In the genomic region with DNA sequence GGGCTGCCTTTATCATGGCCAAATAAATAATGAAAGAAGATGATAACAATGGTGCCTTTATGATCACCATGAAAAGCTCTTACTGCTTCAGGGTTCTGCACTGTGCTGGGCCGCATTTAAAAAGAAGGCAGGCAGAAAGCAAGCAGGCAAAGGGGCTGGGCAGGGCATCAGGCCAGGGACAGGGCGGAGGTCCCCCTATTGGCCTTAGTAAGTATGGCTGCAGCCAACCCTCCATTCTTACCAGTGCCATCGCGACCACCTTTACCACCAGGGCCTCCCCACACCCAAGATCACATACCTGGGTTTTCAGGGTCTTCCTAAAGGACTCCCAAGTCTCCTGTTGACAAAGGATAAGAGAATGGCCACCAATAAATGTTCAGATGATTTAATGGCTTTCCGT, we compare ENCODE assay signal across 27 cellular contexts. TPM values are rescaled to one million over a fixed set of nuclear protein-coding genes. Genes with fewer than 3 reads are reported as not detected.
DNase-seq lines count a peak whose midpoint lies in the region; ATAC-seq, FAIRE-seq and TF ChIP-seq lines count a peak whose summit lies in the region.
"Had no signal": no experiment of that assay in that cellular context is flagged by ENCODE, and none has a peak within 500 bp of the region (broad histone marks: within the 10 kb centered on the region; RNA-seq: fewer than 3 reads in every experiment).

No MANE protein-coding gene starts in this region.

- POLR2A ChIA-PET in WTC11 (lab: Charles Lee) = no interaction called here

- peak; percentile 34 for DNase-seq in right atrium auricular region (ENCODE audit: low spot score)
- no peak for DNase-seq in left ventricle myocardium inferior
- DNase-seq in WTC11 (ENCODE audit: low spot score) = no peak
- peak; percentile 17 for DNase-seq in iPS-NIHi11 (ENCODE audit: low spot score)
- DNase-seq in frontal cortex (ENCODE audit: low spot score in 2 of 2) = no peak
- DNase-seq in Ammon's horn (ENCODE audit: low spot score) = no peak
- DNase-seq in activated T-helper 1 cell treated with anti-CD3 and anti-CD28 coated beads, Interleukin-12 subunit alpha, Interleukin-12 subunit beta, Interleukin-2, Interleukin-4 antibody, amounts not matched to agents 30 ng/mL and 10 ng/mL and 1 ng/mL, durations not matched to agents 14 hours and 24 hours and 36 hours (ENCODE audit: low spot score) = no peak
- DNase-seq: 8988T, C1 segment of cervical spinal cord, DND-41, H7, KBM-7, MM.1S, NCI-H1048, NCI-H1436 treated with DMSO at 0.1 percent for 48 hours, NCI-H1930, NCI-H69, SIG-M5, SK-N-SH had no signal

- H3K27ac ChIP-seq in right atrium auricular region (no peak overlapping the region), left ventricle myocardium inferior (replicated peaks) (no peak overlapping the region)
- H3K27ac ChIP-seq: HL-60, RWPE1 had no signal

- H3K27me3 ChIP-seq in right atrium auricular region (no peaks in the 10 kb centered on the region), left ventricle myocardium inferior (ENCODE audit: low read depth) (no peaks in the 10 kb centered on the region)

- peak; percentile 86 for ATAC-seq in WTC11
- no peak for ATAC-seq in GM19395 (IDR thresholded peaks at IDR 0.05; ENCODE audit: unreplicated experiment)
- ATAC-seq: CD8-positive, alpha-beta T cell; HepG2 had no signal

- H3K4me3 ChIP-seq in right atrium auricular region (no peak overlapping the region), left ventricle myocardium inferior (no peak overlapping the region)

- H3K4me1 ChIP-seq in right atrium auricular region (no peaks in the 10 kb centered on the region), left ventricle myocardium inferior (no peaks in the 10 kb centered on the region)

- no peaks in the 10 kb centered on the region for H3K36me3 ChIP-seq in right atrium auricular region
- no peaks in the 10 kb centered on the region for H3K36me3 ChIP-seq in left ventricle myocardium inferior

- H3K4me1 Mint-ChIP-seq in WTC11 = peaks cover 15% of the 10 kb centered on the region
- H3K4me1 Mint-ChIP-seq in activated T-helper 1 cell treated with anti-CD3 and anti-CD28 coated beads, Interleukin-12 subunit alpha, Interleukin-12 subunit beta, Interleukin-2, Interleukin-4 antibody, amounts not matched to agents 30 ng/mL and 10 ng/mL and 1 ng/mL, durations not matched to agents 14 hours and 24 hours and 36 hours (ENCODE audit: low read depth) = no peaks in the 10 kb centered on the region

- H3K4me3 Mint-ChIP-seq in WTC11 = no peak overlapping the region
- H3K4me3 Mint-ChIP-seq in activated T-helper 1 cell treated with anti-CD3 and anti-CD28 coated beads, Interleukin-12 subunit alpha, Interleukin-12 subunit beta, Interleukin-2, Interleukin-4 antibody, amounts not matched to agents 30 ng/mL and 10 ng/mL and 1 ng/mL, durations not matched to agents 14 hours and 24 hours and 36 hours = no peak overlapping the region
- H3K4me3 Mint-ChIP-seq: CD8-positive, alpha-beta T cell had no signal

- peaks cover 3% of the 10 kb centered on the region; the same call in 1 of the 2 replicates for H3K36me3 Mint-ChIP-seq in WTC11
- H3K36me3 Mint-ChIP-seq in activated T-helper 1 cell treated with anti-CD3 and anti-CD28 coated beads, Interleukin-12 subunit alpha, Interleukin-12 subunit beta, Interleukin-2, Interleukin-4 antibody, amounts not matched to agents 30 ng/mL and 10 ng/mL and 1 ng/mL, durations not matched to agents 14 hours and 24 hours and 36 hours (ENCODE audit: low read depth) = no peaks in the 10 kb centered on the region
- H3K36me3 Mint-ChIP-seq: CD8-positive, alpha-beta T cell had no signal

- no peak for FAIRE-seq in frontal cortex (lab: Jason Lieb, UNC)
- FAIRE-seq: HepG2 had no signal

- H3K27me3 Mint-ChIP-seq in WTC11 (ENCODE audit: low read depth) = no peaks in the 10 kb centered on the region
- H3K27me3 Mint-ChIP-seq in activated T-helper 1 cell treated with anti-CD3 and anti-CD28 coated beads, Interleukin-12 subunit alpha, Interleukin-12 subunit beta, Interleukin-2, Interleukin-4 antibody, amounts not matched to agents 30 ng/mL and 10 ng/mL and 1 ng/mL, durations not matched to agents 14 hours and 24 hours and 36 hours (ENCODE audit: insufficient read depth) = peaks cover 3% of the 10 kb centered on the region

- TF ChIP-seq CTCF in right atrium auricular region (IDR thresholded peaks at IDR 0.05) = no peak
- TF ChIP-seq CTCF in left ventricle myocardium inferior (IDR thresholded peaks at IDR 0.05; ENCODE audit: borderline replicate concordance) = no peak
- TF ChIP-seq CTCF in WTC11 (IDR thresholded peaks at IDR 0.05) = no peak

- CTCF ChIA-PET in WTC11 (lab: Charles Lee) = interaction anchor here (0.8 to 1.6 kb wide), 3 partner anchors 20 to 868 kb away, joined by 3 to 8 read pairs (median 4); no protein-coding TSS in a partner anchor

- H3K9me3 ChIP-seq in right atrium auricular region (peaks cover 0 to 5% of the 10 kb centered on the region in 2 donors), left ventricle myocardium inferior (replicated peaks) (no peaks in the 10 kb centered on the region)
- H3K9me3 ChIP-seq: SK-N-SH had no signal

- peaks cover 18% of the 10 kb centered on the region; the same call in 1 of the 2 replicates for H3K9me3 Mint-ChIP-seq in WTC11
- H3K9me3 Mint-ChIP-seq in activated T-helper 1 cell treated with anti-CD3 and anti-CD28 coated beads, Interleukin-12 subunit alpha, Interleukin-12 subunit beta, Interleukin-2, Interleukin-4 antibody, amounts not matched to agents 30 ng/mL and 10 ng/mL and 1 ng/mL, durations not matched to agents 14 hours and 24 hours and 36 hours = no peaks in the 10 kb centered on the region
- H3K9me3 Mint-ChIP-seq: CD8-positive, alpha-beta T cell had no signal

- intact Hi-C loops in left ventricle myocardium inferior (cut with micrococcal nuclease) = no loop called here
- intact Hi-C loops in activated T-helper 1 cell treated with anti-CD3 and anti-CD28 coated beads, Interleukin-12 subunit alpha, Interleukin-12 subunit beta, Interleukin-2, Interleukin-4 antibody, amounts not matched to agents 30 ng/mL and 10 ng/mL and 1 ng/mL, durations not matched to agents 14 hours and 24 hours and 36 hours (cut with micrococcal nuclease) = no loop called here

- H3K27ac Mint-ChIP-seq in WTC11 = no peak overlapping the region
- no peak overlapping the region for H3K27ac Mint-ChIP-seq in activated T-helper 1 cell treated with anti-CD3 and anti-CD28 coated beads, Interleukin-12 subunit alpha, Interleukin-12 subunit beta, Interleukin-2, Interleukin-4 antibody, amounts not matched to agents 30 ng/mL and 10 ng/mL and 1 ng/mL, durations not matched to agents 14 hours and 24 hours and 36 hours
- H3K27ac Mint-ChIP-seq: CD8-positive, alpha-beta T cell had no signal

TF ChIP-seq in WTC11, 78 proteins besides CTCF, POLR2A, EP300 and RAD21 (continues in another document):
- TF ChIP-seq, protein P1, sequence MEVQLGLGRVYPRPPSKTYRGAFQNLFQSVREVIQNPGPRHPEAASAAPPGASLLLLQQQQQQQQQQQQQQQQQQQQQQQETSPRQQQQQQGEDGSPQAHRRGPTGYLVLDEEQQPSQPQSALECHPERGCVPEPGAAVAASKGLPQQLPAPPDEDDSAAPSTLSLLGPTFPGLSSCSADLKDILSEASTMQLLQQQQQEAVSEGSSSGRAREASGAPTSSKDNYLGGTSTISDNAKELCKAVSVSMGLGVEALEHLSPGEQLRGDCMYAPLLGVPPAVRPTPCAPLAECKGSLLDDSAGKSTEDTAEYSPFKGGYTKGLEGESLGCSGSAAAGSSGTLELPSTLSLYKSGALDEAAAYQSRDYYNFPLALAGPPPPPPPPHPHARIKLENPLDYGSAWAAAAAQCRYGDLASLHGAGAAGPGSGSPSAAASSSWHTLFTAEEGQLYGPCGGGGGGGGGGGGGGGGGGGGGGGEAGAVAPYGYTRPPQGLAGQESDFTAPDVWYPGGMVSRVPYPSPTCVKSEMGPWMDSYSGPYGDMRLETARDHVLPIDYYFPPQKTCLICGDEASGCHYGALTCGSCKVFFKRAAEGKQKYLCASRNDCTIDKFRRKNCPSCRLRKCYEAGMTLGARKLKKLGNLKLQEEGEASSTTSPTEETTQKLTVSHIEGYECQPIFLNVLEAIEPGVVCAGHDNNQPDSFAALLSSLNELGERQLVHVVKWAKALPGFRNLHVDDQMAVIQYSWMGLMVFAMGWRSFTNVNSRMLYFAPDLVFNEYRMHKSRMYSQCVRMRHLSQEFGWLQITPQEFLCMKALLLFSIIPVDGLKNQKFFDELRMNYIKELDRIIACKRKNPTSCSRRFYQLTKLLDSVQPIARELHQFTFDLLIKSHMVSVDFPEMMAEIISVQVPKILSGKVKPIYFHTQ (CRISPR knock-in tag; IDR thresholded peaks at IDR 0.05) = no peak
- no peak for TF ChIP-seq IRF1 (CRISPR knock-in tag; IDR thresholded peaks at IDR 0.05)
- no peak for TF ChIP-seq GRHL2 (CRISPR knock-in tag; IDR thresholded peaks at IDR 0.05; ENCODE audit: insufficient replicate concordance, severe bottlenecking)

RNA-seq across cellular contexts. Expression of gene CNGA2, which starts 38.9 kb away (rescaled TPM):
- not detected for total RNA-seq in right atrium auricular region
- total RNA-seq in left ventricle myocardium inferior = not detected
- not detected in 3 replicates for total RNA-seq in WTC11 (2021)
- total RNA-seq in frontal cortex = not detected
- total RNA-seq in activated T-helper 1 cell treated with anti-CD3 and anti-CD28 coated beads, Interleukin-12 subunit alpha, Interleukin-12 subunit beta, Interleukin-2, Interleukin-4 antibody, amounts not matched to agents 30 ng/mL and 10 ng/mL and 1 ng/mL, durations not matched to agents 14 hours and 24 hours and 36 hours = not detected in 2 replicates
- total RNA-seq: CD8-positive, alpha-beta T cell; G401; H7; HepG2; HT-29; NCI-H460 had no signal

RNA-seq across cellular contexts. Expression of gene FATE1, which starts 57.6 kb away (rescaled TPM):
- total RNA-seq in right atrium auricular region (not detected), left ventricle myocardium inferior (not detected), WTC11 (2021) (not detected in 3 replicates), frontal cortex (not detected)
- total RNA-seq in activated T-helper 1 cell treated with anti-CD3 and anti-CD28 coated beads, Interleukin-12 subunit alpha, Interleukin-12 subunit beta, Interleukin-2, Interleukin-4 antibody, amounts not matched to agents 30 ng/mL and 10 ng/mL and 1 ng/mL, durations not matched to agents 14 hours and 24 hours and 36 hours = not detected in 2 replicates
- total RNA-seq: CD8-positive, alpha-beta T cell; G401; H7; HepG2; HT-29; NCI-H460 had no signal

Comparison
In these comparisons a context has a peak if more than half of its experiments do, and no peak if none do; other contexts are left out.
1. DNase-seq: peak in right atrium auricular region (single experiment) and iPS-NIHi11 (single experiment); none in left ventricle myocardium inferior (single experiment), WTC11 (single experiment), frontal cortex (0 of 2), Ammon's horn (single experiment) and activated T-helper 1 cell treated with anti-CD3 and anti-CD28 coated beads, Interleukin-12 subunit alpha, Interleukin-12 subunit beta, Interleukin-2, Interleukin-4 antibody, amounts not matched to agents 30 ng/mL and 10 ng/mL and 1 ng/mL, durations not matched to agents 14 hours and 24 hours and 36 hours (single experiment).